Comparison of ENCODE assay signal across 10 cellular contexts in the genomic region with DNA sequence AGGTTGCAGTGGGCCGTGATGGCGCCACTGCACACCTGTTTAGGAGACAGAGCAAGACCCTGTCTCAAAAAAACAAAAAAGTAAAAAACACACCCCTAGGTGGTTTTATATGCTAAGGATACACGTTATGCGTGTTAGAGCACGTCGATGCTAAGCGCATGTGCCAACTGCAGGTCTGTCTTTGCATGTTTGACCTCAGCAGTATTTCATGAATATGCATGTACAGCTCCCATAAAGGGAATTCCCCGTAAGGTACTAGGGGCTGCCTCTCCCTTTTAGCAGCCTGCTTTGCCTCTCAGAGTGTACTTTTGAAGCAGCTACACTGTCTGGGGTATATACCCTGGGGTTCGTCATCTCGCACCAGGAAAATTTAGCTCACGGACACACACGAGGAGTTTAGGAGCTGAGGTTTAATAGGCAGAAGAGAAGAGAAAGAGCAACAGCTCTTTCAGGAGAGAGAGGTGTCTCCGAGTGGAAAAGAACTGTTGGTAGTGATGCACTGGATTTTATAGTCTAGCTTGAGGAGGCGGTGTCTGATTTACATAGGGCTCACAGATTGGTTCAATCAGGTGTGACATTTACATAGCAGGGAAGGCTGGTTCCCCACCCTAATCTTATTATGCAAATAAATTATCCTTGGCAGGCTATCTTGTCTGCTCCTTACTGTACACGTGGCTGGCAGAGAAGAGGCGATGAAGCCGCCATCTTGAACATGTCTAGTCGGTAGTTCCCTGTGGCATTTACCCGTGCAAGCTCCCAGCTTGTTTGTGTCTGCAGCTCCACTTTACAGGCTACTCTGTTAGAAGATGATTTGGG. TPM values are rescaled to one million over a fixed set of nuclear protein-coding genes. Genes with fewer than 3 reads are reported as not detected.
DNase-seq lines count a peak whose midpoint lies in the region; FAIRE-seq and TF ChIP-seq lines count a peak whose summit lies in the region.
"Had no signal": no experiment of that assay in that cellular context is flagged by ENCODE, and none has a peak within 500 bp of the region (broad histone marks: within the 10 kb centered on the region; RNA-seq: fewer than 3 reads in every experiment).

No MANE protein-coding gene starts in this region.

- H2BK120ac ChIP-seq in neuronal stem cell (ENCODE audit: low read depth, low read length): no peak overlapping the region

- peaks cover 5% of the 10 kb centered on the region for H3K79me1 ChIP-seq in neuronal stem cell (ENCODE audit: low read depth, low read length)

- H4K20me1 ChIP-seq in osteoblast (ENCODE audit: insufficient read depth, low read length): peaks cover 4% of the 10 kb centered on the region

- no peak overlapping the region for H3K18ac ChIP-seq in neuronal stem cell (ENCODE audit: low read length)

- TF ChIP-seq CTCF in bronchial epithelial cell (IDR thresholded peaks at IDR 0.05; ENCODE audit: insufficient read depth, low read length, severe bottlenecking): no peak
- no peak for TF ChIP-seq CTCF in osteoblast (IDR thresholded peaks at IDR 0.05; ENCODE audit: extremely low read depth, low read depth, low read length)

- H2BK12ac ChIP-seq in neuronal stem cell (ENCODE audit: low read length): no peak overlapping the region

- H3K4me1 ChIP-seq in neuronal stem cell (ENCODE audit: control insufficient read depth in 2 of 2, insufficient read depth in 1 of 2, low read depth in 1 of 2, low read length in 2 of 2) (peaks cover 0 to 1% of the 10 kb centered on the region in 2 donors), osteoblast (ENCODE audit: insufficient read depth, low read length) (peaks cover 6% of the 10 kb centered on the region)

- H3K36me3 ChIP-seq in bronchial epithelial cell (ENCODE audit: control insufficient read depth, insufficient read depth, low read length): no peaks in the 10 kb centered on the region
- no peaks in the 10 kb centered on the region for H3K36me3 ChIP-seq in neuronal stem cell (replicated peaks in 1 of 2; ENCODE audit: control insufficient read depth in 2 of 2, insufficient read depth in 2 of 2, low read length in 2 of 2)
- no peaks in the 10 kb centered on the region for H3K36me3 ChIP-seq in osteoblast (ENCODE audit: insufficient read depth, low read length)
- H3K36me3 ChIP-seq: upper lobe of left lung had no signal

- no peak for FAIRE-seq in bronchial epithelial cell (lab: Jason Lieb, UNC)

- H3K4me2 ChIP-seq in neuronal stem cell (ENCODE audit: insufficient read depth, low read length, poor library complexity, severe bottlenecking) (no peak overlapping the region), osteoblast (ENCODE audit: insufficient read depth, low read length) (no peak overlapping the region)

- H2AK5ac ChIP-seq in neuronal stem cell (ENCODE audit: low read depth, low read length): no peak overlapping the region

- no peaks in the 10 kb centered on the region for H3K27me3 ChIP-seq in bronchial epithelial cell (ENCODE audit: control insufficient read depth, insufficient read depth, low read length)
- peaks cover 0 to 2% (median 0%) of the 10 kb centered on the region in 3 experiments for H3K27me3 ChIP-seq in neuronal stem cell (ENCODE audit: control insufficient read depth in 3 of 3, insufficient read depth in 3 of 3, low read depth in 1 of 3, low read length in 3 of 3)
- peaks cover 19% of the 10 kb centered on the region for H3K27me3 ChIP-seq in osteoblast (ENCODE audit: insufficient read depth, low read length)
- H3K27me3 ChIP-seq: upper lobe of left lung had no signal

- H2AFZ ChIP-seq in neuronal stem cell (ENCODE audit: low read length) (peak overlapping the region; percentile 1), osteoblast (ENCODE audit: low read length) (no peak overlapping the region)

- no CpG with 5 or more reads among the region's 19 CpGs for WGBS in neuronal stem cell (ENCODE audit: extremely low coverage in 2 of 2, insufficient read length in 2 of 2, insufficient replicate concordance in 1 of 2), 2 donors

- no peak overlapping the region for H3K4ac ChIP-seq in neuronal stem cell (ENCODE audit: low read length)

- H3K9ac ChIP-seq in neuronal stem cell (ENCODE audit: low read depth, low read length, poor library complexity): no peak overlapping the region

- H2BK5ac ChIP-seq in neuronal stem cell (ENCODE audit: low read length): no peak overlapping the region

- no peak overlapping the region for H2BK15ac ChIP-seq in neuronal stem cell (ENCODE audit: low read length)

- H3K9me3 ChIP-seq in neuronal stem cell (replicated peaks in 1 of 2; ENCODE audit: control insufficient read depth in 2 of 2, insufficient read depth in 1 of 2, low read depth in 1 of 2, low read length in 2 of 2): no peaks in the 10 kb centered on the region
- no peaks in the 10 kb centered on the region for H3K9me3 ChIP-seq in osteoblast (ENCODE audit: low read depth, low read length)
- H3K9me3 ChIP-seq: upper lobe of left lung had no signal

- no peak overlapping the region for H3K14ac ChIP-seq in neuronal stem cell (ENCODE audit: low read length)

- no peak overlapping the region for H4K91ac ChIP-seq in neuronal stem cell (ENCODE audit: low read depth, low read length, poor library complexity)

- H3K27ac ChIP-seq in neuronal stem cell (replicated peaks; ENCODE audit: low read length) (no peak overlapping the region), osteoblast (ENCODE audit: low read depth, low read length) (no peak overlapping the region)

- peaks cover 5% of the 10 kb centered on the region for H3K79me2 ChIP-seq in osteoblast (ENCODE audit: insufficient read depth, low read length)

- no peak overlapping the region for H4K8ac ChIP-seq in neuronal stem cell (ENCODE audit: low read depth, low read length)

- DNase-seq in EH (ENCODE audit: low read depth) (peak; percentile 68), NCI-H446 (lab: John Stamatoyannopoulos, UW) (peak; percentile 14 to 75), bronchial epithelial cell (ENCODE audit: low read depth) (peak; percentile 78), neuronal stem cell (ENCODE audit: low spot score) (no peak), 8988T (no peak), middle frontal gyrus (ENCODE audit: extremely low spot score, low spot score) (no peak), SHP77 (lab: John Stamatoyannopoulos, UW) (no peak), osteoblast (ENCODE audit: insufficient read length, low spot score, missing footprints) (no peak)
- DNase-seq: activated CD4-positive, CD25-positive, alpha-beta regulatory T cell treated with anti-CD3 and anti-CD28 coated beads, Interleukin-2, amount 50 U/mL, for 72 hours had no signal

- H3K4me3 ChIP-seq in bronchial epithelial cell (ENCODE audit: low read depth, low read length) (no peak overlapping the region), neuronal stem cell (ENCODE audit: low read length in 2 of 2) (no peak overlapping the region), osteoblast (ENCODE audit: insufficient read depth, low read length) (no peak overlapping the region)

- no peak overlapping the region for H3K23ac ChIP-seq in neuronal stem cell (ENCODE audit: low read depth, low read length, poor library complexity)

RNA-seq across cellular contexts. Expression of gene OTUD3, which starts 4.2 kb away (rescaled TPM):
- total RNA-seq in bronchial epithelial cell: 7.1 and 9.2 TPM in 2 replicates
- 11.4 TPM for polyA plus RNA-seq in neuronal stem cell (2013, experiment 1 of 2)
- polyA plus RNA-seq in neuronal stem cell (2013, experiment 2 of 2): 10.2 TPM
- 4.0 and 4.1 TPM in 2 replicates for total RNA-seq in osteoblast

RNA-seq across cellular contexts. Expression of gene PLA2G2E, which starts 45.4 kb away (rescaled TPM):
- total RNA-seq in bronchial epithelial cell: not detected in 2 replicates
- polyA plus RNA-seq in neuronal stem cell (2013, experiment 1 of 2): not detected
- polyA plus RNA-seq in neuronal stem cell (2013, experiment 2 of 2): not detected
- not detected in 2 replicates for total RNA-seq in osteoblast
- total RNA-seq: upper lobe of left lung had no signal

Comparison
In these comparisons a context has a peak if more than half of its experiments do, and no peak if none do; other contexts are left out.
1. DNase-seq: peak in EH (single experiment), NCI-H446 (2 of 2) and bronchial epithelial cell (single experiment); none in neuronal stem cell (single experiment), 8988T (single experiment), middle frontal gyrus (single experiment), SHP77 (0 of 2) and osteoblast (single experiment).